ENCODE assay signal across 9 cellular contexts in the genomic region with DNA sequence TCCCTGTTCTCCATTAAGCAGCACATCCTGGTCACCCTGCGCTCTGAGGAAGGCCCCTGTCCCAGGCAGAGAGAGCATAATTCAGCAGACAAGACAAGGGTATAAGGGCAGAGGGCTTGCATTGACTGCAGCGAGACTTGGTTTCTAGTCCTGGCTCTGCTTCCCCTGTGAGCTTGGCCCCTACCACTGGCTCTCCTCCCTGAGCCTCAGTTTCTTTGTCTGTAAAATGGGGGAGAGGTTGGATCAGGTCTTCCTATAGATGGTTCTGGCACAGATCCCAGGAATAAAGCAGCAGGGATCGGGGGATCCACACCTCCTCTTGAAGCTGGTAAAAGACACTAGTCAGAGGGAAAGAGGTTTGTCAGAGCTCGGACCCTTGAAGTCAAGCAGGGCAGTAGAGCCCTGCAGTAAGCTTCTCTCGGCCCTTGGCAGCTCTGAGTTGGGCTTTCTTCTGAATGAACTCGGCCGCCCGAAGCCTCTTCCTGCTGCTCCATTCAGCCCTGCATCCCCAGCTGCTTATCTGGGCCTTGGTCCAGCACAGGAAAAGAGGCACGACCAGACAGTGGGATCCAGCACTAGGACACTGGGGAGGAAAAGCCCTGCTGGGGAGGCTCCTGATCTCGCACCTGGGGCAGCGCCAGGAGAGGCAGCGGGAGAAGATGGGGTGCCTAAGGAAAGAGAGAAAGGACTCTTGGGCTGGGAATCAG. TPM values are rescaled to one million over a fixed set of nuclear protein-coding genes. Genes with fewer than 3 reads are reported as not detected.
DNase-seq lines count a peak whose midpoint lies in the region; ATAC-seq and TF ChIP-seq lines count a peak whose summit lies in the region.
"Had no signal": no experiment of that assay in that cellular context is flagged by ENCODE, and none has a peak within 500 bp of the region (broad histone marks: within the 10 kb centered on the region; RNA-seq: fewer than 3 reads in every experiment).

No MANE protein-coding gene starts in this region.

- peaks cover 0 to 45% (median 0%) of the 10 kb centered on the region in 4 donors for H3K4me1 ChIP-seq in Peyer's patch
- H3K4me1 ChIP-seq in gastroesophageal sphincter, result peaks cover 0 to 52% (median 31%) of the 10 kb centered on the region in 3 donors
- peaks cover 22 to 24% of the 10 kb centered on the region in 2 experiments for H3K4me1 ChIP-seq in trophoblast cell (ENCODE audit: control insufficient read depth in 1 of 2, insufficient read depth in 2 of 2, low read length in 2 of 2)

- peak overlapping the region; percentile 54 for H3K18ac ChIP-seq in trophoblast cell (ENCODE audit: low read length)

- H3K4me3 Mint-ChIP-seq in activated CD8-positive, alpha-beta T cell treated with anti-CD3 and anti-CD28 coated beads, Interleukin-2, amount 10 ng/mL, durations not matched to agents 7 days and 5 days, result no peak overlapping the region
- H3K4me3 Mint-ChIP-seq: T-helper 1 cell treated with Interleukin-12 subunit alpha and Interleukin-12 subunit beta and Interleukin-4 antibody, amounts not matched to agents 30 μg/mL and 1 μg/mL, for 36 hours had no signal

- H4K12ac ChIP-seq in trophoblast cell (ENCODE audit: low read depth, low read length), result no peak overlapping the region

- H4K8ac ChIP-seq in trophoblast cell (ENCODE audit: low read depth, low read length), result peak overlapping the region; percentile 8

- ATAC-seq in gastroesophageal sphincter (peak; percentile 42), GM18858 (IDR thresholded peaks at IDR 0.05; ENCODE audit: unreplicated experiment) (no peak), HG03280 (IDR thresholded peaks at IDR 0.05; ENCODE audit: unreplicated experiment) (no peak)
- no peak for ATAC-seq in activated CD8-positive, alpha-beta T cell treated with anti-CD3 and anti-CD28 coated beads, Interleukin-2, amount 10 ng/mL, durations not matched to agents 7 days and 5 days

- no peak overlapping the region for H2AK5ac ChIP-seq in trophoblast cell (ENCODE audit: low read length)

- H3K79me2 ChIP-seq in trophoblast cell (ENCODE audit: control insufficient read depth, insufficient read depth, low read length, poor library complexity), result peaks cover 12% of the 10 kb centered on the region

- no peak overlapping the region for H2BK5ac ChIP-seq in trophoblast cell (ENCODE audit: low read depth, low read length, poor library complexity)

- peaks cover 10% of the 10 kb centered on the region for H3K79me1 ChIP-seq in trophoblast cell (ENCODE audit: low read length)

- POLR2A ChIA-PET in activated CD8-positive, alpha-beta T cell treated with anti-CD3 and anti-CD28 coated beads, Interleukin-2, amount 10 ng/mL, durations not matched to agents 7 days and 5 days (lab: Charles Lee), result interaction anchor here (0.6 kb wide), 1 partner anchor 53 kb away, joined by 3 read pairs; no protein-coding TSS in a partner anchor

- H3K9me3 ChIP-seq in Peyer's patch, result no peaks in the 10 kb centered on the region
- no peaks in the 10 kb centered on the region for H3K9me3 ChIP-seq in gastroesophageal sphincter
- no peaks in the 10 kb centered on the region for H3K9me3 ChIP-seq in trophoblast cell (ENCODE audit: insufficient read depth, low read depth, low read length)

- DNase-seq in COR-L47 (lab: John Stamatoyannopoulos, UW) (peak; percentile 69), Peyer's patch (peak in 2 of 3 donors; percentile 55 to 57), trophoblast cell (no peak), NCI-H748 treated with DMSO at 0.1 percent for 48 hours (lab: John Stamatoyannopoulos, UW) (no peak)
- DNase-seq in activated CD8-positive, alpha-beta T cell treated with anti-CD3 and anti-CD28 coated beads, Interleukin-2, amount 10 ng/mL, durations not matched to agents 7 days and 5 days, result no peak

- peak overlapping the region; percentile 12 for H3K14ac ChIP-seq in trophoblast cell (ENCODE audit: low read length)

- peak overlapping the region; percentile 92 for H3K4me2 ChIP-seq in trophoblast cell (ENCODE audit: low read length)

- H3K27me3 ChIP-seq in Peyer's patch (peaks cover 0 to 4% of the 10 kb centered on the region in 2 donors), gastroesophageal sphincter (peaks cover 65% of the 10 kb centered on the region), trophoblast cell (ENCODE audit: insufficient read depth, low read length) (no peaks in the 10 kb centered on the region)

- no peak overlapping the region for H2AFZ ChIP-seq in trophoblast cell (ENCODE audit: insufficient read depth, low read length, poor library complexity)

- H3K27ac ChIP-seq in Peyer's patch, result peak overlapping the region in 2 of 4 donors; percentile 74 to 84
- H3K27ac ChIP-seq in gastroesophageal sphincter, result peak overlapping the region in 3 of 4 donors; percentile 31 to 80 (median 67)
- no peak overlapping the region for H3K27ac ChIP-seq in trophoblast cell (ENCODE audit: low read depth, low read length)

- no peak overlapping the region for H3K27ac Mint-ChIP-seq in activated CD8-positive, alpha-beta T cell treated with anti-CD3 and anti-CD28 coated beads, Interleukin-2, amount 10 ng/mL, durations not matched to agents 7 days and 5 days
- H3K27ac Mint-ChIP-seq: T-helper 1 cell treated with Interleukin-12 subunit alpha and Interleukin-12 subunit beta and Interleukin-4 antibody, amounts not matched to agents 30 μg/mL and 1 μg/mL, for 36 hours had no signal

- peak overlapping the region; percentile 22 for H3K4ac ChIP-seq in trophoblast cell (ENCODE audit: low read depth, low read length)

- TF ChIP-seq POLR2A in Peyer's patch (IDR thresholded peaks at IDR 0.05) (no peak), gastroesophageal sphincter (IDR thresholded peaks at IDR 0.05) (no peak)

- peak overlapping the region; percentile 5 for H2BK12ac ChIP-seq in trophoblast cell (ENCODE audit: low read length)

- peaks cover 46% of the 10 kb centered on the region for H3K27me3 Mint-ChIP-seq in activated CD8-positive, alpha-beta T cell treated with anti-CD3 and anti-CD28 coated beads, Interleukin-2, amount 10 ng/mL, durations not matched to agents 7 days and 5 days (ENCODE audit: low read depth)

- no peak overlapping the region for H2BK120ac ChIP-seq in trophoblast cell (ENCODE audit: insufficient read depth, low read length, poor library complexity)

- peak overlapping the region; percentile 4 for H3K9ac ChIP-seq in trophoblast cell (ENCODE audit: low read length)

- TF ChIP-seq CTCF in Peyer's patch (IDR thresholded peaks at IDR 0.05), result no peak
- TF ChIP-seq CTCF in gastroesophageal sphincter (IDR thresholded peaks at IDR 0.05), result no peak

- peak overlapping the region; percentile 78 for H4K91ac ChIP-seq in trophoblast cell (ENCODE audit: low read depth, low read length)

- TF ChIP-seq EP300 in gastroesophageal sphincter (IDR thresholded peaks at IDR 0.05), result no peak

- H3K4me1 Mint-ChIP-seq in activated CD8-positive, alpha-beta T cell treated with anti-CD3 and anti-CD28 coated beads, Interleukin-2, amount 10 ng/mL, durations not matched to agents 7 days and 5 days (ENCODE audit: low read depth), result no peaks in the 10 kb centered on the region

- no peaks in the 10 kb centered on the region for H3K36me3 ChIP-seq in Peyer's patch
- no peaks in the 10 kb centered on the region for H3K36me3 ChIP-seq in gastroesophageal sphincter
- peaks cover 0 to 4% of the 10 kb centered on the region in 2 experiments for H3K36me3 ChIP-seq in trophoblast cell (ENCODE audit: control insufficient read depth in 1 of 2, insufficient read depth in 2 of 2, low read length in 2 of 2)

- H3K23ac ChIP-seq in trophoblast cell (ENCODE audit: low read length), result no peak overlapping the region

- H3K36me3 Mint-ChIP-seq in activated CD8-positive, alpha-beta T cell treated with anti-CD3 and anti-CD28 coated beads, Interleukin-2, amount 10 ng/mL, durations not matched to agents 7 days and 5 days (ENCODE audit: low read depth), result no peaks in the 10 kb centered on the region

- CTCF ChIA-PET in activated CD8-positive, alpha-beta T cell treated with anti-CD3 and anti-CD28 coated beads, Interleukin-2, amount 10 ng/mL, durations not matched to agents 7 days and 5 days (lab: Charles Lee), result interaction anchor here (6.4 kb wide), 1 partner anchor 29 kb away, joined by 29 read pairs; no protein-coding TSS in a partner anchor

- peak overlapping the region in 2 of 4 donors; percentile 75 to 77 for H3K4me3 ChIP-seq in Peyer's patch
- H3K4me3 ChIP-seq in gastroesophageal sphincter, result peak overlapping the region in 1 of 2 donors; percentile 64
- H3K4me3 ChIP-seq in trophoblast cell (ENCODE audit: low read depth, low read length), result no peak overlapping the region

- no peaks in the 10 kb centered on the region for H3K9me3 Mint-ChIP-seq in activated CD8-positive, alpha-beta T cell treated with anti-CD3 and anti-CD28 coated beads, Interleukin-2, amount 10 ng/mL, durations not matched to agents 7 days and 5 days (ENCODE audit: insufficient read depth)
- H3K9me3 Mint-ChIP-seq: T-helper 1 cell treated with Interleukin-12 subunit alpha and Interleukin-12 subunit beta and Interleukin-4 antibody, amounts not matched to agents 30 μg/mL and 1 μg/mL, for 36 hours had no signal

- 54 to 56% methylated on average over 4 to 7 of the region's 12 CpGs for WGBS in gastroesophageal sphincter (ENCODE audit: low coverage in 1 of 2), 2 donors
- WGBS in trophoblast cell (ENCODE audit: extremely low coverage, insufficient coverage, insufficient read length), result no CpG with 5 or more reads among the region's 12 CpGs

RNA-seq across cellular contexts. Expression of a gene that starts 2.1 kb away (rescaled TPM):
- total RNA-seq in Peyer's patch (10 to 100 TPM; 13.2 to 50.6 (median 30.3) TPM), gastroesophageal sphincter (1 to 10 TPM in 3 of 4 donors, under 1 TPM in 1; 0.81 to 5.2 (median 1.7) TPM)
- polyA plus RNA-seq in trophoblast cell (2013), result 53.7 and 54.2 TPM in 2 replicates
- total RNA-seq in activated CD8-positive, alpha-beta T cell treated with anti-CD3 and anti-CD28 coated beads, Interleukin-2, amount 10 ng/mL, durations not matched to agents 7 days and 5 days, result not detected

Comparison
In these comparisons a context has a peak if more than half of its experiments do, and no peak if none do; other contexts are left out.
1. DNase-seq: peak in COR-L47 (single experiment) and Peyer's patch (2 of 3); none in trophoblast cell (0 of 2), activated CD8-positive, alpha-beta T cell treated with anti-CD3 and anti-CD28 coated beads, Interleukin-2, amount 10 ng/mL, durations not matched to agents 7 days and 5 days (single experiment) and NCI-H748 treated with DMSO at 0.1 percent for 48 hours (single experiment).